Comparison of ENCODE assay signal across 1 cellular context in genomic region chr7:149625339-149625946, GRCh38.
TF ChIP-seq lines count a peak whose summit lies in the region.

No MANE protein-coding gene starts in this region.

TF ChIP-seq in K562, 482 proteins besides CTCF, POLR2A, EP300 and RAD21 (continued from another document):
- TF ChIP-seq, protein P1, sequence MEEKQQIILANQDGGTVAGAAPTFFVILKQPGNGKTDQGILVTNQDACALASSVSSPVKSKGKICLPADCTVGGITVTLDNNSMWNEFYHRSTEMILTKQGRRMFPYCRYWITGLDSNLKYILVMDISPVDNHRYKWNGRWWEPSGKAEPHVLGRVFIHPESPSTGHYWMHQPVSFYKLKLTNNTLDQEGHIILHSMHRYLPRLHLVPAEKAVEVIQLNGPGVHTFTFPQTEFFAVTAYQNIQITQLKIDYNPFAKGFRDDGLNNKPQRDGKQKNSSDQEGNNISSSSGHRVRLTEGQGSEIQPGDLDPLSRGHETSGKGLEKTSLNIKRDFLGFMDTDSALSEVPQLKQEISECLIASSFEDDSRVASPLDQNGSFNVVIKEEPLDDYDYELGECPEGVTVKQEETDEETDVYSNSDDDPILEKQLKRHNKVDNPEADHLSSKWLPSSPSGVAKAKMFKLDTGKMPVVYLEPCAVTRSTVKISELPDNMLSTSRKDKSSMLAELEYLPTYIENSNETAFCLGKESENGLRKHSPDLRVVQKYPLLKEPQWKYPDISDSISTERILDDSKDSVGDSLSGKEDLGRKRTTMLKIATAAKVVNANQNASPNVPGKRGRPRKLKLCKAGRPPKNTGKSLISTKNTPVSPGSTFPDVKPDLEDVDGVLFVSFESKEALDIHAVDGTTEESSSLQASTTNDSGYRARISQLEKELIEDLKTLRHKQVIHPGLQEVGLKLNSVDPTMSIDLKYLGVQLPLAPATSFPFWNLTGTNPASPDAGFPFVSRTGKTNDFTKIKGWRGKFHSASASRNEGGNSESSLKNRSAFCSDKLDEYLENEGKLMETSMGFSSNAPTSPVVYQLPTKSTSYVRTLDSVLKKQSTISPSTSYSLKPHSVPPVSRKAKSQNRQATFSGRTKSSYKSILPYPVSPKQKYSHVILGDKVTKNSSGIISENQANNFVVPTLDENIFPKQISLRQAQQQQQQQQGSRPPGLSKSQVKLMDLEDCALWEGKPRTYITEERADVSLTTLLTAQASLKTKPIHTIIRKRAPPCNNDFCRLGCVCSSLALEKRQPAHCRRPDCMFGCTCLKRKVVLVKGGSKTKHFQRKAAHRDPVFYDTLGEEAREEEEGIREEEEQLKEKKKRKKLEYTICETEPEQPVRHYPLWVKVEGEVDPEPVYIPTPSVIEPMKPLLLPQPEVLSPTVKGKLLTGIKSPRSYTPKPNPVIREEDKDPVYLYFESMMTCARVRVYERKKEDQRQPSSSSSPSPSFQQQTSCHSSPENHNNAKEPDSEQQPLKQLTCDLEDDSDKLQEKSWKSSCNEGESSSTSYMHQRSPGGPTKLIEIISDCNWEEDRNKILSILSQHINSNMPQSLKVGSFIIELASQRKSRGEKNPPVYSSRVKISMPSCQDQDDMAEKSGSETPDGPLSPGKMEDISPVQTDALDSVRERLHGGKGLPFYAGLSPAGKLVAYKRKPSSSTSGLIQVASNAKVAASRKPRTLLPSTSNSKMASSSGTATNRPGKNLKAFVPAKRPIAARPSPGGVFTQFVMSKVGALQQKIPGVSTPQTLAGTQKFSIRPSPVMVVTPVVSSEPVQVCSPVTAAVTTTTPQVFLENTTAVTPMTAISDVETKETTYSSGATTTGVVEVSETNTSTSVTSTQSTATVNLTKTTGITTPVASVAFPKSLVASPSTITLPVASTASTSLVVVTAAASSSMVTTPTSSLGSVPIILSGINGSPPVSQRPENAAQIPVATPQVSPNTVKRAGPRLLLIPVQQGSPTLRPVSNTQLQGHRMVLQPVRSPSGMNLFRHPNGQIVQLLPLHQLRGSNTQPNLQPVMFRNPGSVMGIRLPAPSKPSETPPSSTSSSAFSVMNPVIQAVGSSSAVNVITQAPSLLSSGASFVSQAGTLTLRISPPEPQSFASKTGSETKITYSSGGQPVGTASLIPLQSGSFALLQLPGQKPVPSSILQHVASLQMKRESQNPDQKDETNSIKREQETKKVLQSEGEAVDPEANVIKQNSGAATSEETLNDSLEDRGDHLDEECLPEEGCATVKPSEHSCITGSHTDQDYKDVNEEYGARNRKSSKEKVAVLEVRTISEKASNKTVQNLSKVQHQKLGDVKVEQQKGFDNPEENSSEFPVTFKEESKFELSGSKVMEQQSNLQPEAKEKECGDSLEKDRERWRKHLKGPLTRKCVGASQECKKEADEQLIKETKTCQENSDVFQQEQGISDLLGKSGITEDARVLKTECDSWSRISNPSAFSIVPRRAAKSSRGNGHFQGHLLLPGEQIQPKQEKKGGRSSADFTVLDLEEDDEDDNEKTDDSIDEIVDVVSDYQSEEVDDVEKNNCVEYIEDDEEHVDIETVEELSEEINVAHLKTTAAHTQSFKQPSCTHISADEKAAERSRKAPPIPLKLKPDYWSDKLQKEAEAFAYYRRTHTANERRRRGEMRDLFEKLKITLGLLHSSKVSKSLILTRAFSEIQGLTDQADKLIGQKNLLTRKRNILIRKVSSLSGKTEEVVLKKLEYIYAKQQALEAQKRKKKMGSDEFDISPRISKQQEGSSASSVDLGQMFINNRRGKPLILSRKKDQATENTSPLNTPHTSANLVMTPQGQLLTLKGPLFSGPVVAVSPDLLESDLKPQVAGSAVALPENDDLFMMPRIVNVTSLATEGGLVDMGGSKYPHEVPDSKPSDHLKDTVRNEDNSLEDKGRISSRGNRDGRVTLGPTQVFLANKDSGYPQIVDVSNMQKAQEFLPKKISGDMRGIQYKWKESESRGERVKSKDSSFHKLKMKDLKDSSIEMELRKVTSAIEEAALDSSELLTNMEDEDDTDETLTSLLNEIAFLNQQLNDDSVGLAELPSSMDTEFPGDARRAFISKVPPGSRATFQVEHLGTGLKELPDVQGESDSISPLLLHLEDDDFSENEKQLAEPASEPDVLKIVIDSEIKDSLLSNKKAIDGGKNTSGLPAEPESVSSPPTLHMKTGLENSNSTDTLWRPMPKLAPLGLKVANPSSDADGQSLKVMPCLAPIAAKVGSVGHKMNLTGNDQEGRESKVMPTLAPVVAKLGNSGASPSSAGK (IDR thresholded peaks at IDR 0.05), result peak; percentile 14; the same call in 1 of the 2 replicates
- peak; percentile 3; the same call in 1 of the 2 replicates for TF ChIP-seq NFIC (IDR thresholded peaks at IDR 0.05)
- peak; percentile 89; the same call in 1 of the 2 replicates for TF ChIP-seq XRCC5 (IDR thresholded peaks at IDR 0.05; ENCODE audit: low read depth, low read length)
- TF ChIP-seq, protein P2, sequence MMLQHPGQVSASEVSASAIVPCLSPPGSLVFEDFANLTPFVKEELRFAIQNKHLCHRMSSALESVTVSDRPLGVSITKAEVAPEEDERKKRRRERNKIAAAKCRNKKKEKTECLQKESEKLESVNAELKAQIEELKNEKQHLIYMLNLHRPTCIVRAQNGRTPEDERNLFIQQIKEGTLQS (IDR thresholded peaks at IDR 0.05), result peak; percentile 82
- TF ChIP-seq, protein P2 (CRISPR knock-in tag; conservative IDR thresholded peaks at IDR 0.05), result no peak
- TF ChIP-seq ZNF511 (CRISPR knock-in tag; IDR thresholded peaks at IDR 0.05), result 0 out of 2 replicates have a peak, but pooled peaks have one; percentile 55
- no peak for TF ChIP-seq JUND (IDR thresholded peaks at IDR 0.05; ENCODE audit: borderline replicate concordance, low read depth, low read length)
- peak; percentile 52; the same call in 2 of the 3 replicates for TF ChIP-seq JUND (tag; IDR thresholded peaks at IDR 0.05; ENCODE audit: borderline replicate concordance, low read depth, low read length)
- TF ChIP-seq MNT (conservative IDR thresholded peaks at IDR 0.05), result peak; percentile 57 to 62; a peak in 3 of 4 replicates
- no peak for TF ChIP-seq SIX5 (IDR thresholded peaks at IDR 0.05; ENCODE audit: borderline replicate concordance in 1 of 2, insufficient read depth in 1 of 2, low read depth in 1 of 2, low read length in 2 of 2)
- TF ChIP-seq ARID1B (IDR thresholded peaks at IDR 0.05), result 0 out of 2 replicates have a peak, but pooled peaks have one; percentile 13
- TF ChIP-seq ZBTB7A (IDR thresholded peaks at IDR 0.05; ENCODE audit: borderline replicate concordance, control insufficient read depth, low read depth, low read length), result peak; percentile 65
- TF ChIP-seq TSC22D4 (tag; IDR thresholded peaks at IDR 0.05), result no peak
- no peak for TF ChIP-seq ZFX (CRISPR knock-in tag; IDR thresholded peaks at IDR 0.05)
